Comparison of ENCODE assay signal across 8 cellular contexts in the genomic region with DNA sequence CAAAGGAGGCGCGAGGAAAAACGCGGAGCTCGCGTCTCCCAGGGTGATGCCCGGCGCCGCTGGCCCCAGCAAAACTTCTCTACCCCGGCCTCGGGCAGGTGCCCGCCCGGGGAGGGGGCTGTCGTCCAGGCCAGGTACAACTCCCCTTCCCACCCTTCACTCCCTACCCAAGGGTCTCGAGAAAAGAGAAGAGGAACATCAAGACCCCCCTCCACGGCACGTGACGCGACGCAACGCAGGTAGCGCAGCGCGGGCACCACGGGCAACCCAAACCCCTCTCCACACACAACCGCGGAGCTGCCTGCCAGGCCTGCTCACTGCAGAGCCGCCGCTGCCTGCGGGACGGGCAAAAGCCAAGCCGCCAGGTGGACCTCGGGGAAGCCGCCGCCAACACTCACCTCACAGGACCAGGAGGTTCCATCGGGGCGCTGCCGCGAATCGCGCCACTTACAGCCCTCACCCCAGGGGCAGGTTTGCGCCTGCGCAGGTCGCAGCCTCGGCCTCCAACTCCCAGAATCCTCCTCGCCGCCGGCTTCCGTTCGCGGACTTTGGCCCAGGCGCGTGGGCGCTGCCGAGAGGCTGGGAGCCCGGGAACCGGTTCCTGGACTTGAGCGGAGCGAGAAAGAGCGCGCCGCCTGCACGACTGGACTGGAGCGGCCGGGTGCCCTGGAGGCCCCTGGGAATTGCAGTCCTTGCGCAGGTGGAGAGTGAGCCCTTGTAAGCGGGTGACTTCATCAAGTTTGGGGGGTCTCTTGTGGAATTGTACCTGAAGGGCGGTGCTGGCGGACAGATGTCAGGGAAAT. TPM values are rescaled to one million over a fixed set of nuclear protein-coding genes. Genes with fewer than 3 reads are reported as not detected.
A peak's percentile ranks its signal among the peaks of the same experiment; 100 is the strongest.
DNase-seq lines count a peak whose midpoint lies in the region; ATAC-seq and TF ChIP-seq lines count a peak whose summit lies in the region.

A gene (minus strand): TSS at position 477 of the 803 bp plus-strand sequence. CDS start 56 bp downstream, at position 421.

- H3K36me3 Mint-ChIP-seq in IgD-negative memory B cell, result peaks cover 9% of the 10 kb centered on the region

- peak; percentile 86 for ATAC-seq in GM21515 (IDR thresholded peaks at IDR 0.05; ENCODE audit: unreplicated experiment)

- TF ChIP-seq CTCF in epithelial cell of proximal tubule (conservative IDR thresholded peaks at IDR 0.05; ENCODE audit: low read depth, low read length), result no peak

- DNase-seq in Caki2 (ENCODE audit: low read depth) (peak; percentile 91), OCI-M1 (lab: John Stamatoyannopoulos, UW) (peak; percentile 99), activated T-cell treated with anti-CD3 and anti-CD28 coated beads for 48 hours (ENCODE audit: low read depth) (peak; percentile 93), epithelial cell of proximal tubule (ENCODE audit: low read depth) (peak; percentile 46), mucosa of gallbladder (ENCODE audit: low spot score) (peak; percentile 95)
- DNase-seq in stimulated activated CD8-positive, alpha-beta memory T cell treated with anti-CD3 and anti-CD28 coated beads, Interleukin-4, amount 100 ng/mL, for 24 hours (ENCODE audit: low read depth), result peak; percentile 91

- H3K27ac Mint-ChIP-seq in IgD-negative memory B cell, result peak within 1 kb of the TSS; percentile 74 to 93 (median 80)

- in situ Hi-C loops in Caki2 (cut with HindIII; ENCODE audit: low pct_unique_long_range_greater_than_20kb, low sequenced_read_pairs), result no loop called here

- H3K9me3 Mint-ChIP-seq in IgD-negative memory B cell, result no peaks in the 10 kb centered on the region

- peak within 1 kb of the TSS; percentile 80 for H3K4me3 ChIP-seq in epithelial cell of proximal tubule (ENCODE audit: low read depth, low read length)

- H3K4me1 Mint-ChIP-seq in IgD-negative memory B cell, result peaks cover 13 to 15% (median 14%) of the 10 kb centered on the region in 3 donors

- peaks cover 4% of the 10 kb centered on the region for H3K27me3 Mint-ChIP-seq in IgD-negative memory B cell

- H3K4me3 Mint-ChIP-seq in IgD-negative memory B cell, result peak within 1 kb of the TSS; percentile 83 to 96 (median 86)

RNA-seq across cellular contexts. Expression of the gene that starts here (rescaled TPM):
- total RNA-seq in Caki2 (2014; rRNA removed; shearing (Covaris generic); ENCODE audit: low replicate concordance), result 18.0 and 18.5 TPM in 2 replicates
- polyA plus RNA-seq in IgD-negative memory B cell, result 11.7 TPM
- 5.4 and 8.7 TPM in 2 replicates for total RNA-seq in epithelial cell of proximal tubule
- 9.6 TPM for total RNA-seq in mucosa of gallbladder

Comparison
In these comparisons a context has a peak if more than half of its experiments do, and no peak if none do; other contexts are left out.
1. Peak in every context shown above with its lines: DNase-seq, ATAC-seq and H3K4me3 ChIP-seq.
2. DNase-seq: peak in every context shown above with its lines; median percentile 99 in OCI-M1; 95 in mucosa of gallbladder; 93 in activated T-cell treated with anti-CD3 and anti-CD28 coated beads for 48 hours; 91 in Caki2; 91 in stimulated activated CD8-positive, alpha-beta memory T cell treated with anti-CD3 and anti-CD28 coated beads, Interleukin-4, amount 100 ng/mL, for 24 hours; 46 in epithelial cell of proximal tubule.